1 cellular context compared by ENCODE assay signal in genomic region chr10:100482181-100482833, GRCh38.
TF ChIP-seq lines count a peak whose summit lies in the region.

No MANE protein-coding gene starts in this region.

TF ChIP-seq in liver, 16 proteins besides CTCF, POLR2A, EP300 and RAD21 (continued from another document):
- TF ChIP-seq ZBTB33 (IDR thresholded peaks at IDR 0.05) (no peak), TAF1 (conservative IDR thresholded peaks at IDR 0.05) (no peak), ATF3 (IDR thresholded peaks at IDR 0.05) (no peak), SP1 (IDR thresholded peaks at IDR 0.05) (no peak), FOXA1 (IDR thresholded peaks at IDR 0.05) (no peak)
